9 cellular contexts compared by ENCODE assay signal in genomic region chr9:107284636-107285035, GRCh38. TPM values are rescaled to one million over a fixed set of nuclear protein-coding genes. Genes with fewer than 3 reads are reported as not detected.
DNase-seq lines count a peak whose midpoint lies in the region; ATAC-seq and TF ChIP-seq lines count a peak whose summit lies in the region.
"Had no signal": no experiment of that assay in that cellular context is flagged by ENCODE, and none has a peak within 500 bp of the region (broad histone marks: within the 10 kb centered on the region; RNA-seq: fewer than 3 reads in every experiment).

No MANE protein-coding gene starts in this region.

- peaks cover 67% of the 10 kb centered on the region for H3K79me2 ChIP-seq in GM23338 (replicated peaks; ENCODE audit: insufficient read depth)

- H3K36me3 Mint-ChIP-seq in GM23338 (ENCODE audit: low read depth) = peaks cover 15% of the 10 kb centered on the region

- TF ChIP-seq CTCF in GM23338 (conservative IDR thresholded peaks at IDR 0.05; ENCODE audit: low read depth in 2 of 2) = no peak
- TF ChIP-seq CTCF in fibroblast of villous mesenchyme (IDR thresholded peaks at IDR 0.05; ENCODE audit: insufficient read depth, low read depth, low read length) = no peak

- ATAC-seq in GM23338 (no peak), HG02678 (IDR thresholded peaks at IDR 0.05; ENCODE audit: unreplicated experiment) (no peak), HG02763 (IDR thresholded peaks at IDR 0.05; ENCODE audit: unreplicated experiment) (no peak)

- DNase-seq in GM23338 (ENCODE audit: low spot score) = no peak
- no peak for DNase-seq in SJSA1 (ENCODE audit: low read depth in 1 of 2, low spot score in 2 of 2)
- DNase-seq in fibroblast of villous mesenchyme (ENCODE audit: low read depth) = no peak
- DNase-seq in CD1c-positive myeloid dendritic cell (ENCODE audit: extremely low spot score) = no peak
- no peak for DNase-seq in foreskin melanocyte
- DNase-seq: NCI-H1048 had no signal

- H3K4me3 ChIP-seq in GM23338 = peak overlapping the region; percentile 60
- H3K4me3 ChIP-seq in SJSA1 = peak overlapping the region; percentile 94
- H3K4me3 ChIP-seq in fibroblast of villous mesenchyme (ENCODE audit: low read depth, low read length) = peak overlapping the region; percentile 94
- peak overlapping the region; percentile 96 for H3K4me3 ChIP-seq in skeletal muscle satellite cell (ENCODE audit: low read length)

- peak overlapping the region; percentile 98 for H3K27ac ChIP-seq in GM23338 (ENCODE audit: low read depth)
- no peak overlapping the region for H3K27ac ChIP-seq in SJSA1

- peaks cover 36% of the 10 kb centered on the region for H4K20me1 ChIP-seq in GM23338 (replicated peaks; ENCODE audit: insufficient read depth)

- H3K9me2 ChIP-seq in GM23338 (ENCODE audit: insufficient read depth) = no peaks in the 10 kb centered on the region

- no peaks in the 10 kb centered on the region for H3F3A ChIP-seq in GM23338 (replicated peaks; ENCODE audit: low read depth)

- H3K4me1 ChIP-seq in GM23338 (ENCODE audit: insufficient read depth) (peaks cover 43% of the 10 kb centered on the region), SJSA1 (replicated peaks) (peaks cover 17% of the 10 kb centered on the region), skeletal muscle satellite cell (ENCODE audit: control insufficient read depth, insufficient read depth, low read length) (peaks cover 17% of the 10 kb centered on the region)

- no peaks in the 10 kb centered on the region for H3K9me3 Mint-ChIP-seq in GM23338

- peaks cover 7% of the 10 kb centered on the region for H3K27me3 Mint-ChIP-seq in GM23338 (ENCODE audit: insufficient read depth, low read depth, poor library complexity)

- peaks cover 40% of the 10 kb centered on the region for H3K4me1 Mint-ChIP-seq in GM23338

- peak overlapping the region; percentile 92 for H3K4me3 Mint-ChIP-seq in GM23338

- no peaks in the 10 kb centered on the region for H3K9me3 ChIP-seq in SJSA1 (replicated peaks)
- H3K9me3 ChIP-seq in skeletal muscle satellite cell (replicated peaks; ENCODE audit: low read length) = no peaks in the 10 kb centered on the region

- peak overlapping the region; percentile 95 for H3K27ac Mint-ChIP-seq in GM23338

- H3K4me2 ChIP-seq in GM23338 (peak overlapping the region; percentile 81), skeletal muscle satellite cell (ENCODE audit: low read length) (peak overlapping the region; percentile 91)

- H2AFZ ChIP-seq in GM23338 = no peak overlapping the region

- peak overlapping the region; percentile 98 for H3K9ac ChIP-seq in skeletal muscle satellite cell (ENCODE audit: low read depth, low read length)

- no peaks in the 10 kb centered on the region for H3K36me3 ChIP-seq in GM23338 (ENCODE audit: insufficient read depth)
- peaks cover 20% of the 10 kb centered on the region for H3K36me3 ChIP-seq in SJSA1
- no peaks in the 10 kb centered on the region for H3K36me3 ChIP-seq in skeletal muscle satellite cell (ENCODE audit: insufficient read depth, low read length)

- H3K27me3 ChIP-seq in GM23338 (ENCODE audit: insufficient read depth) (no peaks in the 10 kb centered on the region), SJSA1 (replicated peaks) (no peaks in the 10 kb centered on the region), skeletal muscle satellite cell (ENCODE audit: control insufficient read depth, insufficient read depth, low read length) (no peaks in the 10 kb centered on the region)

TF ChIP-seq in GM23338, 12 proteins besides CTCF, POLR2A, EP300 and RAD21 (continues in another document):
- no peak for TF ChIP-seq ZNF462 (CRISPR knock-in tag; IDR thresholded peaks at IDR 0.05)
- TF ChIP-seq EZH2phosphoT487 (IDR thresholded peaks at IDR 0.05; ENCODE audit: unreplicated experiment) = no peak
- TF ChIP-seq, protein P1, sequence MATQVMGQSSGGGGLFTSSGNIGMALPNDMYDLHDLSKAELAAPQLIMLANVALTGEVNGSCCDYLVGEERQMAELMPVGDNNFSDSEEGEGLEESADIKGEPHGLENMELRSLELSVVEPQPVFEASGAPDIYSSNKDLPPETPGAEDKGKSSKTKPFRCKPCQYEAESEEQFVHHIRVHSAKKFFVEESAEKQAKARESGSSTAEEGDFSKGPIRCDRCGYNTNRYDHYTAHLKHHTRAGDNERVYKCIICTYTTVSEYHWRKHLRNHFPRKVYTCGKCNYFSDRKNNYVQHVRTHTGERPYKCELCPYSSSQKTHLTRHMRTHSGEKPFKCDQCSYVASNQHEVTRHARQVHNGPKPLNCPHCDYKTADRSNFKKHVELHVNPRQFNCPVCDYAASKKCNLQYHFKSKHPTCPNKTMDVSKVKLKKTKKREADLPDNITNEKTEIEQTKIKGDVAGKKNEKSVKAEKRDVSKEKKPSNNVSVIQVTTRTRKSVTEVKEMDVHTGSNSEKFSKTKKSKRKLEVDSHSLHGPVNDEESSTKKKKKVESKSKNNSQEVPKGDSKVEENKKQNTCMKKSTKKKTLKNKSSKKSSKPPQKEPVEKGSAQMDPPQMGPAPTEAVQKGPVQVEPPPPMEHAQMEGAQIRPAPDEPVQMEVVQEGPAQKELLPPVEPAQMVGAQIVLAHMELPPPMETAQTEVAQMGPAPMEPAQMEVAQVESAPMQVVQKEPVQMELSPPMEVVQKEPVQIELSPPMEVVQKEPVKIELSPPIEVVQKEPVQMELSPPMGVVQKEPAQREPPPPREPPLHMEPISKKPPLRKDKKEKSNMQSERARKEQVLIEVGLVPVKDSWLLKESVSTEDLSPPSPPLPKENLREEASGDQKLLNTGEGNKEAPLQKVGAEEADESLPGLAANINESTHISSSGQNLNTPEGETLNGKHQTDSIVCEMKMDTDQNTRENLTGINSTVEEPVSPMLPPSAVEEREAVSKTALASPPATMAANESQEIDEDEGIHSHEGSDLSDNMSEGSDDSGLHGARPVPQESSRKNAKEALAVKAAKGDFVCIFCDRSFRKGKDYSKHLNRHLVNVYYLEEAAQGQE (IDR thresholded peaks at IDR 0.05; ENCODE audit: unreplicated experiment) = no peak
- TF ChIP-seq STAT1 (IDR thresholded peaks at IDR 0.05; ENCODE audit: unreplicated experiment) = no peak
- TF ChIP-seq ZNF331 (CRISPR knock-in tag; IDR thresholded peaks at IDR 0.05; ENCODE audit: low read depth) = no peak
- TF ChIP-seq EZH2 (IDR thresholded peaks at IDR 0.05; ENCODE audit: low read depth, unreplicated experiment) = no peak

RNA-seq across cellular contexts. Expression of gene RAD23B, which starts 1.6 kb away (rescaled TPM):
- 117 and 137 TPM in 2 replicates for total RNA-seq in GM23338 (2014; rRNA removed; shearing (Covaris generic))
- polyA plus RNA-seq in GM23338 (2016; fragmentation: Nextera tagmentation; extraction: Ambion mirVana) = 31.1 and 33.1 TPM in 2 replicates
- total RNA-seq in SJSA1 (2014; rRNA removed; shearing (Covaris generic)) = 69.2 and 81.2 TPM in 2 replicates
- 184 and 375 TPM in 2 replicates for total RNA-seq in fibroblast of villous mesenchyme
- total RNA-seq in skeletal muscle satellite cell (2012; rRNA removed) = 111 and 146 TPM in 2 replicates
